Comparison of ENCODE assay signal across 12 cellular contexts in genomic region chr4:40189997-40190396, GRCh38. TPM values are rescaled to one million over a fixed set of nuclear protein-coding genes. Genes with fewer than 3 reads are reported as not detected.
DNase-seq lines count a peak whose midpoint lies in the region; ATAC-seq and TF ChIP-seq lines count a peak whose summit lies in the region.
"Had no signal": no experiment of that assay in that cellular context is flagged by ENCODE, and none has a peak within 500 bp of the region (broad histone marks: within the 10 kb centered on the region; RNA-seq: fewer than 3 reads in every experiment).

No MANE protein-coding gene starts in this region.

- peak overlapping the region; percentile 86 for H3K4me2 ChIP-seq in MM.1S (ENCODE audit: low read depth, low read length)

- CTCF ChIA-PET in Calu3 (lab: Charles Lee): no interaction called here

- H3K27me3 Mint-ChIP-seq in memory B cell: no peaks in the 10 kb centered on the region
- no peaks in the 10 kb centered on the region for H3K27me3 Mint-ChIP-seq in Calu3 (ENCODE audit: unreplicated experiment)

- BruUV-seq in Calu3 (replicated peaks; lab: Mats Ljungman, UMichigan): no TSS peak

- H3K27ac ChIP-seq in MM.1S (ENCODE audit: low read length): peak overlapping the region; percentile 97
- H3K27ac ChIP-seq: HL-60 had no signal

- H3K4me3 Mint-ChIP-seq in memory B cell (no peak overlapping the region), Calu3 (ENCODE audit: low read depth, unreplicated experiment) (no peak overlapping the region)

- H3K4me1 ChIP-seq in MM.1S (ENCODE audit: low read length): peaks cover 4% of the 10 kb centered on the region; the same call in 1 of the 2 replicates

- H3K9me3 ChIP-seq in MM.1S (replicated peaks; ENCODE audit: insufficient read depth, low read length): no peaks in the 10 kb centered on the region

- peaks cover 40% of the 10 kb centered on the region for H3F3A ChIP-seq in MM.1S (ENCODE audit: insufficient read depth, low read length)

- peak overlapping the region; percentile 100 for H3K27ac Mint-ChIP-seq in memory B cell
- H3K27ac Mint-ChIP-seq in Calu3 (ENCODE audit: unreplicated experiment): no peak overlapping the region

- peak overlapping the region; percentile 78; the same call in 1 of the 2 replicates for H2AFZ ChIP-seq in MM.1S (ENCODE audit: low read length)

- H3K79me2 ChIP-seq in MM.1S (ENCODE audit: low read length): peaks cover 59% of the 10 kb centered on the region

- no peak for ATAC-seq in memory B cell (ENCODE audit: low read depth)
- no peak for ATAC-seq in HG03342 (IDR thresholded peaks at IDR 0.05; ENCODE audit: unreplicated experiment)

- H3K36me3 Mint-ChIP-seq in memory B cell: no peaks in the 10 kb centered on the region
- no peaks in the 10 kb centered on the region for H3K36me3 Mint-ChIP-seq in Calu3 (ENCODE audit: insufficient read depth, unreplicated experiment)

- H3K4me3 ChIP-seq in MM.1S (ENCODE audit: low read length): peak overlapping the region; percentile 67

- intact Hi-C loops in Calu3 (cut with micrococcal nuclease; ENCODE audit: unreplicated experiment): no loop called here

- no peaks in the 10 kb centered on the region for H4K20me1 ChIP-seq in MM.1S (ENCODE audit: insufficient read depth, low read length)

- peaks cover 63% of the 10 kb centered on the region for H3K4me1 Mint-ChIP-seq in memory B cell
- peaks cover 14% of the 10 kb centered on the region for H3K4me1 Mint-ChIP-seq in Calu3 (ENCODE audit: low read depth, unreplicated experiment)

- no peak for TF ChIP-seq CTCF in MM.1S (IDR thresholded peaks at IDR 0.05; ENCODE audit: low read length)
- TF ChIP-seq CTCF in Calu3 (IDR thresholded peaks at IDR 0.05; ENCODE audit: unreplicated experiment): no peak

- no peaks in the 10 kb centered on the region for H3K9me3 Mint-ChIP-seq in memory B cell
- H3K9me3 Mint-ChIP-seq in Calu3 (ENCODE audit: low read depth, unreplicated experiment): no peaks in the 10 kb centered on the region

- no peaks in the 10 kb centered on the region for H3K9me2 ChIP-seq in MM.1S (replicated peaks; ENCODE audit: insufficient read depth, low read length)

- no peaks in the 10 kb centered on the region for H3K27me3 ChIP-seq in MM.1S (replicated peaks; ENCODE audit: insufficient read depth, low read length)

- H3K36me3 ChIP-seq in MM.1S (replicated peaks; ENCODE audit: insufficient read depth, low read length): no peaks in the 10 kb centered on the region

- H3K9ac ChIP-seq in MM.1S (ENCODE audit: low read length): peak overlapping the region; percentile 95

- peak; percentile 4 for DNase-seq in DMS79 treated with DMSO at 0.1 percent for 48 hours (lab: John Stamatoyannopoulos, UW)
- no peak for DNase-seq in DMS79 (lab: John Stamatoyannopoulos, UW)
- DNase-seq in MM.1S: peak; percentile 52
- peak; percentile 74 for DNase-seq in RPMI8226
- peak in 1 of 2 donors; percentile 6 for DNase-seq in memory B cell (ENCODE audit: low spot score in 2 of 2)
- no peak for DNase-seq in Calu3
- no peak for DNase-seq in activated CD4-positive, CD25-positive, alpha-beta regulatory T cell treated with anti-CD3 and anti-CD28 coated beads, Interleukin-2, amount 50 U/mL, for 72 hours
- DNase-seq: effector CD8-positive, alpha-beta T cell; NCI-H226 had no signal

RNA-seq across cellular contexts. Expression of gene RHOH, which starts 6.8 kb away (rescaled TPM):
- total RNA-seq in Calu3 (2022): not detected in 2 replicates
- total RNA-seq: A172 had no signal

Comparison
In these comparisons a context has a peak if more than half of its experiments do, and no peak if none do; other contexts are left out.
1. DNase-seq: peak in DMS79 treated with DMSO at 0.1 percent for 48 hours (single experiment), MM.1S (single experiment) and RPMI8226 (single experiment); none in DMS79 (single experiment), Calu3 (single experiment) and activated CD4-positive, CD25-positive, alpha-beta regulatory T cell treated with anti-CD3 and anti-CD28 coated beads, Interleukin-2, amount 50 U/mL, for 72 hours (single experiment).